Comparison of ENCODE assay signal across 11 cellular contexts in genomic region chr16:4384497-4384896, GRCh38. TPM values are rescaled to one million over a fixed set of nuclear protein-coding genes. Genes with fewer than 3 reads are reported as not detected.
DNase-seq lines count a peak whose midpoint lies in the region; ATAC-seq and TF ChIP-seq lines count a peak whose summit lies in the region.
"Had no signal": no experiment of that assay in that cellular context is flagged by ENCODE, and none has a peak within 500 bp of the region (broad histone marks: within the 10 kb centered on the region; RNA-seq: fewer than 3 reads in every experiment).

No MANE protein-coding gene starts in this region.

- peak overlapping the region; percentile 80 for H3K27ac Mint-ChIP-seq in CD4-positive, alpha-beta T cell
- peak overlapping the region; percentile 92 for H3K27ac Mint-ChIP-seq in T-helper 17 cell
- no peak overlapping the region for H3K27ac Mint-ChIP-seq in activated CD4-positive, alpha-beta memory T cell treated with anti-CD3 and anti-CD28 coated beads for 36 hours

- TF ChIP-seq CTCF in CD4-positive, alpha-beta T cell (IDR thresholded peaks at IDR 0.05) = no peak
- TF ChIP-seq CTCF in fibroblast of villous mesenchyme (IDR thresholded peaks at IDR 0.05; ENCODE audit: insufficient read depth, low read depth, low read length) = no peak
- TF ChIP-seq CTCF in smooth muscle cell (IDR thresholded peaks at IDR 0.05; ENCODE audit: borderline replicate concordance, insufficient read depth, poor library complexity, severe bottlenecking) = no peak
- TF ChIP-seq CTCF in GM10266 (IDR thresholded peaks at IDR 0.05; ENCODE audit: control insufficient read depth, insufficient read depth, low read depth, missing control alignments) = no peak

- no peak overlapping the region for H3K4me3 ChIP-seq in fibroblast of villous mesenchyme (ENCODE audit: low read depth, low read length)
- no peak overlapping the region for H3K4me3 ChIP-seq in smooth muscle cell
- H3K4me3 ChIP-seq: ovary had no signal

- H3K27ac ChIP-seq in CD4-positive, alpha-beta T cell (ENCODE audit: low read depth, low read length) = no peak overlapping the region
- peak overlapping the region; percentile 38 for H3K27ac ChIP-seq in smooth muscle cell (ENCODE audit: low read depth)
- H3K27ac ChIP-seq: ovary had no signal

- H3K9ac ChIP-seq in smooth muscle cell (ENCODE audit: low read depth) = no peak overlapping the region

- intact Hi-C loops in CD4-positive, alpha-beta T cell (cut with DNase I, micrococcal nuclease) = no loop called here
- intact Hi-C loops in activated CD4-positive, alpha-beta memory T cell treated with anti-CD3 and anti-CD28 coated beads for 36 hours (cut with micrococcal nuclease) = no loop called here

- H3K79me2 ChIP-seq in smooth muscle cell (ENCODE audit: low read depth) = peaks cover under 1% of the 10 kb centered on the region

- no peaks in the 10 kb centered on the region for H3K9me3 Mint-ChIP-seq in CD4-positive, alpha-beta T cell
- no peaks in the 10 kb centered on the region for H3K9me3 Mint-ChIP-seq in activated CD4-positive, alpha-beta memory T cell treated with anti-CD3 and anti-CD28 coated beads for 36 hours

- no peaks in the 10 kb centered on the region for H3K27me3 Mint-ChIP-seq in CD4-positive, alpha-beta T cell
- no peaks in the 10 kb centered on the region for H3K27me3 Mint-ChIP-seq in T-helper 17 cell
- H3K27me3 Mint-ChIP-seq in activated CD4-positive, alpha-beta memory T cell treated with anti-CD3 and anti-CD28 coated beads for 36 hours = no peaks in the 10 kb centered on the region

- peaks cover 16% of the 10 kb centered on the region for H3F3A ChIP-seq in smooth muscle cell (ENCODE audit: low read depth)

- no peak for DNase-seq in CD4-positive, alpha-beta T cell
- DNase-seq in T-helper 17 cell (no peak), fibroblast of villous mesenchyme (ENCODE audit: low read depth) (peak; percentile 62), smooth muscle cell (lab: John Stamatoyannopoulos, UW; ENCODE audit: unreplicated experiment) (peak; percentile 28), GM10266 (ENCODE audit: extremely low spot score) (no peak)
- DNase-seq in activated CD4-positive, alpha-beta memory T cell treated with anti-CD3 and anti-CD28 coated beads for 36 hours = no peak
- DNase-seq: activated naive CD4-positive, alpha-beta T cell; NCI-H774; ovary had no signal

- CTCF ChIA-PET in CD4-positive, alpha-beta T cell (lab: Charles Lee) = no interaction called here
- CTCF ChIA-PET in activated CD4-positive, alpha-beta memory T cell treated with anti-CD3 and anti-CD28 coated beads for 36 hours (lab: Charles Lee) = no interaction called here

- peaks cover 59% of the 10 kb centered on the region for H4K20me1 ChIP-seq in smooth muscle cell (ENCODE audit: low read depth)

- ATAC-seq in CD4-positive, alpha-beta T cell (ENCODE audit: poor library complexity) = no peak
- ATAC-seq in T-helper 17 cell = no peak
- ATAC-seq in GM19023 (IDR thresholded peaks at IDR 0.05; ENCODE audit: unreplicated experiment) = no peak
- ATAC-seq in HG03520 (IDR thresholded peaks at IDR 0.05; ENCODE audit: unreplicated experiment) = no peak

- no peaks in the 10 kb centered on the region for H3K4me1 Mint-ChIP-seq in CD4-positive, alpha-beta T cell (ENCODE audit: low read depth)
- H3K4me1 Mint-ChIP-seq in T-helper 17 cell = peaks cover 19% of the 10 kb centered on the region
- H3K4me1 Mint-ChIP-seq in activated CD4-positive, alpha-beta memory T cell treated with anti-CD3 and anti-CD28 coated beads for 36 hours (ENCODE audit: low read depth) = peaks cover 2% of the 10 kb centered on the region

- 18% methylated on average over 16 of the region's 18 CpGs for WGBS in smooth muscle cell (ENCODE audit: low lambda C conversion rate)

- no peaks in the 10 kb centered on the region for H3K27me3 ChIP-seq in CD4-positive, alpha-beta T cell (ENCODE audit: control insufficient read depth, insufficient read depth, low read length)
- no peaks in the 10 kb centered on the region for H3K27me3 ChIP-seq in smooth muscle cell (ENCODE audit: low read depth)
- H3K27me3 ChIP-seq: ovary had no signal

- no peaks in the 10 kb centered on the region for H3K9me3 ChIP-seq in CD4-positive, alpha-beta T cell (ENCODE audit: control insufficient read depth, low read length)
- H3K9me3 ChIP-seq in T-helper 17 cell (ENCODE audit: control insufficient read depth, low read length, poor library complexity, severe bottlenecking) (no peaks in the 10 kb centered on the region), smooth muscle cell (replicated peaks; ENCODE audit: low read depth) (no peaks in the 10 kb centered on the region)
- H3K9me3 ChIP-seq: ovary had no signal

- H2AFZ ChIP-seq in smooth muscle cell (ENCODE audit: low read depth) = no peak overlapping the region

- H3K4me2 ChIP-seq in smooth muscle cell = no peak overlapping the region

- peak overlapping the region; percentile 25 for H3K4me3 Mint-ChIP-seq in CD4-positive, alpha-beta T cell
- peak overlapping the region; percentile 39 for H3K4me3 Mint-ChIP-seq in T-helper 17 cell
- no peak overlapping the region for H3K4me3 Mint-ChIP-seq in activated CD4-positive, alpha-beta memory T cell treated with anti-CD3 and anti-CD28 coated beads for 36 hours

- peaks cover 83% of the 10 kb centered on the region for H3K36me3 Mint-ChIP-seq in CD4-positive, alpha-beta T cell (ENCODE audit: low read depth)
- H3K36me3 Mint-ChIP-seq in T-helper 17 cell (ENCODE audit: low read depth) = no peaks in the 10 kb centered on the region
- H3K36me3 Mint-ChIP-seq in activated CD4-positive, alpha-beta memory T cell treated with anti-CD3 and anti-CD28 coated beads for 36 hours = peaks cover 2% of the 10 kb centered on the region

- H3K4me1 ChIP-seq in smooth muscle cell (ENCODE audit: low read depth) = peaks cover 14% of the 10 kb centered on the region

- no peaks in the 10 kb centered on the region for H3K36me3 ChIP-seq in smooth muscle cell (ENCODE audit: low read depth)
- H3K36me3 ChIP-seq: ovary had no signal

- POLR2A ChIA-PET in CD4-positive, alpha-beta T cell (lab: Charles Lee) = no interaction called here
- POLR2A ChIA-PET in activated CD4-positive, alpha-beta memory T cell treated with anti-CD3 and anti-CD28 coated beads for 36 hours (lab: Charles Lee) = no interaction called here

RNA-seq across cellular contexts. Expression of gene VASN, which starts 12.8 kb away (rescaled TPM):
- under 1 TPM; 0.70 to 0.77 TPM for total RNA-seq in CD4-positive, alpha-beta T cell
- total RNA-seq in T-helper 17 cell = under 1 TPM; 0.55 to 0.57 TPM
- total RNA-seq in fibroblast of villous mesenchyme = 133 and 180 TPM in 2 replicates
- total RNA-seq in smooth muscle cell = 23.8 and 30.0 TPM in 2 replicates
- polyA plus RNA-seq in smooth muscle cell = 127 and 150 TPM in 2 replicates
- under 1 TPM in 1 of 2 experiments, not detected in 1; 0.07 TPM for total RNA-seq in activated CD4-positive, alpha-beta memory T cell treated with anti-CD3 and anti-CD28 coated beads for 36 hours

RNA-seq across cellular contexts. Expression of gene CORO7, which starts 31.9 kb away (rescaled TPM):
- 100 to 1,000 TPM; 801 to 805 TPM for total RNA-seq in CD4-positive, alpha-beta T cell
- total RNA-seq in T-helper 17 cell (100 to 1,000 TPM; 733 to 757 TPM), fibroblast of villous mesenchyme (9.9 and 18.0 TPM in 2 replicates), smooth muscle cell (6.7 and 14.4 TPM in 2 replicates)
- 12.7 and 18.9 TPM in 2 replicates for polyA plus RNA-seq in smooth muscle cell
- total RNA-seq in activated CD4-positive, alpha-beta memory T cell treated with anti-CD3 and anti-CD28 coated beads for 36 hours = 100 to 1,000 TPM in 1 of 2 experiments, 10 to 100 TPM in 1; 90.4 to 101 TPM

RNA-seq across cellular contexts. Expression of gene PAM16, which starts 33.4 kb away (rescaled TPM):
- total RNA-seq in CD4-positive, alpha-beta T cell = 10 to 100 TPM; 24.9 to 26.8 TPM
- total RNA-seq in T-helper 17 cell (10 to 100 TPM; 32.3 to 41.4 TPM), fibroblast of villous mesenchyme (19.9 and 23.5 TPM in 2 replicates), smooth muscle cell (18.4 and 29.6 TPM in 2 replicates)
- 47.7 and 52.2 TPM in 2 replicates for polyA plus RNA-seq in smooth muscle cell
- total RNA-seq in activated CD4-positive, alpha-beta memory T cell treated with anti-CD3 and anti-CD28 coated beads for 36 hours = 10 to 100 TPM; 52.8 to 63.4 TPM

RNA-seq across cellular contexts. Expression of gene DNAJA3, which starts 41.2 kb away (rescaled TPM):
- 10 to 100 TPM; 17.2 to 18.8 TPM for total RNA-seq in CD4-positive, alpha-beta T cell
- total RNA-seq in T-helper 17 cell = 10 to 100 TPM; 27.9 to 29.7 TPM
- 36.4 and 50.1 TPM in 2 replicates for total RNA-seq in fibroblast of villous mesenchyme
- 40.0 and 42.6 TPM in 2 replicates for total RNA-seq in smooth muscle cell
- polyA plus RNA-seq in smooth muscle cell = 42.7 and 46.5 TPM in 2 replicates
- 10 to 100 TPM; 74.6 to 75.0 TPM for total RNA-seq in activated CD4-positive, alpha-beta memory T cell treated with anti-CD3 and anti-CD28 coated beads for 36 hours

Comparison
In these comparisons a context has a peak if more than half of its experiments do, and no peak if none do; other contexts are left out.
1. DNase-seq: peak in fibroblast of villous mesenchyme (single experiment) and smooth muscle cell (single experiment); none in CD4-positive, alpha-beta T cell (0 of 10), T-helper 17 cell (0 of 3), GM10266 (single experiment) and activated CD4-positive, alpha-beta memory T cell treated with anti-CD3 and anti-CD28 coated beads for 36 hours (single experiment).
2. RNA of gene VASN, which starts 12.8 kb away (total RNA-seq): 133 to 180 TPM in fibroblast of villous mesenchyme and 23.8 to 30.0 TPM in smooth muscle cell; 0.70 to 0.77 TPM in CD4-positive, alpha-beta T cell, 0.55 to 0.57 TPM in T-helper 17 cell and 0.07 TPM in activated CD4-positive, alpha-beta memory T cell treated with anti-CD3 and anti-CD28 coated beads for 36 hours; every median in the first group is over 10 times any median in the second.
3. RNA of gene CORO7, which starts 31.9 kb away (total RNA-seq): 801 to 805 TPM in CD4-positive, alpha-beta T cell and 733 to 757 TPM in T-helper 17 cell; 90.4 to 101 TPM in activated CD4-positive, alpha-beta memory T cell treated with anti-CD3 and anti-CD28 coated beads for 36 hours, 9.9 to 18.0 TPM in fibroblast of villous mesenchyme and 6.7 to 14.4 TPM in smooth muscle cell; every median in the first group is over 4 times any median in the second.